In genomic region chr12:91877461-91878230, GRCh38 we compare ENCODE assay signal across 11 cellular contexts.
DNase-seq lines count a peak whose midpoint lies in the region; ATAC-seq and TF ChIP-seq lines count a peak whose summit lies in the region.
"Had no signal": no experiment of that assay in that cellular context is flagged by ENCODE, and none has a peak within 500 bp of the region (broad histone marks: within the 10 kb centered on the region; RNA-seq: fewer than 3 reads in every experiment).

No MANE protein-coding gene starts in this region.

- H2BK15ac ChIP-seq in H9 (ENCODE audit: low read depth, low read length), result no peak overlapping the region

- no peak for ATAC-seq in stimulated activated memory B cell treated with anti-CD40 and anti-IgM and Interleukin-4, amounts not matched to agents 10 μg/mL and 1 μg/mL and 100 μg/mL, for 72 hours
- no peak for ATAC-seq in GM23338

- H2BK120ac ChIP-seq in H9 (ENCODE audit: low read depth, low read length, poor library complexity, severe bottlenecking), result no peak overlapping the region

- H3K79me2 ChIP-seq in GM23338 (replicated peaks; ENCODE audit: insufficient read depth), result no peaks in the 10 kb centered on the region
- no peaks in the 10 kb centered on the region for H3K79me2 ChIP-seq in H9 (ENCODE audit: insufficient read depth, low read length)

- H3K4me3 Mint-ChIP-seq in glutamatergic neuron (ENCODE audit: unreplicated experiment) (no peak overlapping the region), GM23338 (no peak overlapping the region), H9 (no peak overlapping the region)
- no peak overlapping the region for H3K4me3 Mint-ChIP-seq in stimulated activated memory B cell treated with anti-CD40 and anti-IgM and Interleukin-4, amounts not matched to agents 10 μg/mL and 1 μg/mL and 100 μg/mL, for 72 hours

- H2AK5ac ChIP-seq in H9 (ENCODE audit: insufficient read length, low read length), result no peak overlapping the region

- H3T11ph ChIP-seq in H9 (ENCODE audit: low read length), result no peak overlapping the region

- no peaks in the 10 kb centered on the region for H3K79me1 ChIP-seq in H9 (ENCODE audit: insufficient read depth, low read depth, low read length, poor library complexity, severe bottlenecking)

- H4K5ac ChIP-seq in H9 (ENCODE audit: insufficient read length, low read depth, low read length), result no peak overlapping the region

- H3K27ac ChIP-seq in GM23338 (ENCODE audit: low read depth), result no peak overlapping the region
- no peak overlapping the region for H3K27ac ChIP-seq in H9 (ENCODE audit: insufficient read length, low read depth, low read length)
- H3K27ac ChIP-seq: tibial artery had no signal

- no peak overlapping the region for H4K8ac ChIP-seq in H9 (replicated peaks; ENCODE audit: insufficient read length, low read depth, low read length)

- H3K36me3 Mint-ChIP-seq in glutamatergic neuron (ENCODE audit: unreplicated experiment) (peaks cover 5% of the 10 kb centered on the region), GM23338 (ENCODE audit: low read depth) (peaks cover 3% of the 10 kb centered on the region; the same call in 1 of the 3 replicates), H9 (ENCODE audit: insufficient read depth in 1 of 3, low read depth in 3 of 3) (peaks cover 0 to 3% (median 0%) of the 10 kb centered on the region in 3 experiments; a peak in 1 of 7 replicates)
- peaks cover 5% of the 10 kb centered on the region for H3K36me3 Mint-ChIP-seq in stimulated activated memory B cell treated with anti-CD40 and anti-IgM and Interleukin-4, amounts not matched to agents 10 μg/mL and 1 μg/mL and 100 μg/mL, for 72 hours

- H3K4me2 ChIP-seq in GM23338 (no peak overlapping the region), H9 (ENCODE audit: insufficient read depth, insufficient read length, low read length) (no peak overlapping the region)

- H4K20me1 ChIP-seq in GM23338 (replicated peaks; ENCODE audit: insufficient read depth), result no peaks in the 10 kb centered on the region
- no peaks in the 10 kb centered on the region for H4K20me1 ChIP-seq in H9 (ENCODE audit: control insufficient read depth, insufficient read depth, insufficient read length)

- H3K36me3 ChIP-seq in GM23338 (ENCODE audit: insufficient read depth), result no peaks in the 10 kb centered on the region
- H3K36me3 ChIP-seq: tibial artery had no signal

- no peak overlapping the region for H2BK12ac ChIP-seq in H9 (ENCODE audit: insufficient read length, low read depth, low read length)

- no CpG with 5 or more reads among the region's 5 CpGs for WGBS in H9 (ENCODE audit: extremely low coverage, insufficient read length, low lambda C conversion rate)

- no peaks in the 10 kb centered on the region for H3K4me1 ChIP-seq in GM23338 (ENCODE audit: insufficient read depth)
- no peaks in the 10 kb centered on the region for H3K4me1 ChIP-seq in H9 (ENCODE audit: insufficient read depth, low read length)
- H3K4me1 ChIP-seq: tibial artery had no signal

- TF ChIP-seq CTCF in glutamatergic neuron (IDR thresholded peaks at IDR 0.05; ENCODE audit: partially characterized antibody, unreplicated experiment), result no peak
- TF ChIP-seq CTCF in GM23338 (conservative IDR thresholded peaks at IDR 0.05; ENCODE audit: low read depth in 2 of 2), result no peak
- no peak for TF ChIP-seq CTCF in H9 (conservative IDR thresholded peaks at IDR 0.05)

- H3K56ac ChIP-seq in H9 (ENCODE audit: insufficient read length, low read depth, low read length), result no peak overlapping the region

- H3K4me1 Mint-ChIP-seq in glutamatergic neuron (ENCODE audit: low read depth, unreplicated experiment), result peaks cover 12% of the 10 kb centered on the region
- H3K4me1 Mint-ChIP-seq in stimulated activated memory B cell treated with anti-CD40 and anti-IgM and Interleukin-4, amounts not matched to agents 10 μg/mL and 1 μg/mL and 100 μg/mL, for 72 hours, result peaks cover 41% of the 10 kb centered on the region
- H3K4me1 Mint-ChIP-seq in GM23338, result no peaks in the 10 kb centered on the region
- no peaks in the 10 kb centered on the region for H3K4me1 Mint-ChIP-seq in H9

- H3K23ac ChIP-seq in H9 (ENCODE audit: insufficient read length, low read depth, low read length), result no peak overlapping the region

- H2AFZ ChIP-seq in GM23338 (no peak overlapping the region), H9 (ENCODE audit: low read length) (no peak overlapping the region)

- DNase-seq in DMS153 (lab: John Stamatoyannopoulos, UW) (peak; percentile 35), DMS153 treated with DMSO at 0.1 percent for 48 hours (lab: John Stamatoyannopoulos, UW; ENCODE audit: unreplicated experiment) (no peak), glutamatergic neuron (no peak), GM23338 (ENCODE audit: low spot score) (no peak), NCI-H526 (lab: John Stamatoyannopoulos, UW) (no peak), H9 (no peak)
- peak; percentile 42 for DNase-seq in activated CD4-positive, alpha-beta T cell treated with anti-CD3 and anti-CD28 coated beads, Interleukin-2, amount 50 U/mL, for 1 hour
- DNase-seq: amniotic stem cell had no signal

- H3K9me3 Mint-ChIP-seq in glutamatergic neuron (ENCODE audit: unreplicated experiment) (peaks cover 8% of the 10 kb centered on the region), GM23338 (peaks cover 4% of the 10 kb centered on the region; the same call in 2 of the 3 replicates), H9 (peaks cover 0 to 4% of the 10 kb centered on the region in 2 experiments; a peak in 2 of 5 replicates)
- no peaks in the 10 kb centered on the region for H3K9me3 Mint-ChIP-seq in stimulated activated memory B cell treated with anti-CD40 and anti-IgM and Interleukin-4, amounts not matched to agents 10 μg/mL and 1 μg/mL and 100 μg/mL, for 72 hours

- H3K27me3 Mint-ChIP-seq in glutamatergic neuron (ENCODE audit: unreplicated experiment) (no peaks in the 10 kb centered on the region), GM23338 (ENCODE audit: insufficient read depth, low read depth, poor library complexity) (no peaks in the 10 kb centered on the region), H9 (ENCODE audit: low read depth) (no peaks in the 10 kb centered on the region)
- H3K27me3 Mint-ChIP-seq in stimulated activated memory B cell treated with anti-CD40 and anti-IgM and Interleukin-4, amounts not matched to agents 10 μg/mL and 1 μg/mL and 100 μg/mL, for 72 hours, result no peaks in the 10 kb centered on the region
- H3K27me3 Mint-ChIP-seq: progenitor cell of endocrine pancreas had no signal

- H3K18ac ChIP-seq in H9 (ENCODE audit: insufficient read length, low read depth, low read length), result no peak overlapping the region

- H4K91ac ChIP-seq in H9 (ENCODE audit: insufficient read length, low read depth, low read length), result no peak overlapping the region

- no peaks in the 10 kb centered on the region for H3K27me3 ChIP-seq in GM23338 (ENCODE audit: insufficient read depth)
- H3K27me3 ChIP-seq in H9 (ENCODE audit: insufficient read depth, low read length), result no peaks in the 10 kb centered on the region
- H3K27me3 ChIP-seq: tibial artery had no signal

- no peak overlapping the region for H2BK20ac ChIP-seq in H9 (ENCODE audit: low read depth, low read length, poor library complexity, severe bottlenecking)

- peaks cover 3% of the 10 kb centered on the region; the same call in 1 of the 2 replicates for H3K9me2 ChIP-seq in GM23338 (ENCODE audit: insufficient read depth)

- no peak overlapping the region for H3K4ac ChIP-seq in H9 (ENCODE audit: low read depth, low read length)

- H3K4me3 ChIP-seq in GM23338, result no peak overlapping the region
- H3K4me3 ChIP-seq: tibial artery had no signal

- H3K23me2 ChIP-seq in H9 (ENCODE audit: insufficient read length, low read depth, low read length, poor library complexity, severe bottlenecking), result no peaks in the 10 kb centered on the region

- no peak overlapping the region for H2BK5ac ChIP-seq in H9 (ENCODE audit: insufficient read length, low read length)

- no peak overlapping the region for H3K14ac ChIP-seq in H9 (ENCODE audit: insufficient read depth, low read length)

- H3F3A ChIP-seq in GM23338 (replicated peaks; ENCODE audit: low read depth), result no peaks in the 10 kb centered on the region

- H3K9me3 ChIP-seq in H9 (ENCODE audit: control insufficient read depth, low read depth, low read length), result no peaks in the 10 kb centered on the region
- H3K9me3 ChIP-seq: tibial artery had no signal

- H3K27ac Mint-ChIP-seq in glutamatergic neuron (ENCODE audit: unreplicated experiment) (peak overlapping the region; percentile 78), GM23338 (no peak overlapping the region), H9 (no peak overlapping the region)
- peak overlapping the region; percentile 95 for H3K27ac Mint-ChIP-seq in stimulated activated memory B cell treated with anti-CD40 and anti-IgM and Interleukin-4, amounts not matched to agents 10 μg/mL and 1 μg/mL and 100 μg/mL, for 72 hours
- H3K27ac Mint-ChIP-seq: progenitor cell of endocrine pancreas had no signal

- H3K9ac ChIP-seq in H9 (ENCODE audit: extremely low read depth, insufficient read length, low read length), result no peak overlapping the region

TF ChIP-seq in GM23338, 12 proteins besides CTCF, POLR2A, EP300 and RAD21:
- TF ChIP-seq NANOG (IDR thresholded peaks at IDR 0.05; ENCODE audit: borderline replicate concordance) (no peak), ZNF331 (CRISPR knock-in tag; IDR thresholded peaks at IDR 0.05; ENCODE audit: low read depth) (no peak), JUNB (IDR thresholded peaks at IDR 0.05; ENCODE audit: unreplicated experiment) (no peak), STAT1 (IDR thresholded peaks at IDR 0.05; ENCODE audit: unreplicated experiment) (no peak), POLR2AphosphoS5 (IDR thresholded peaks at IDR 0.05; ENCODE audit: low read depth) (no peak), CREB1 (CRISPR knock-in tag; IDR thresholded peaks at IDR 0.05; ENCODE audit: low read depth) (no peak), ZNF114 (CRISPR knock-in tag; IDR thresholded peaks at IDR 0.05) (no peak), ETS1 (IDR thresholded peaks at IDR 0.05) (no peak), EZH2 (IDR thresholded peaks at IDR 0.05; ENCODE audit: low read depth, unreplicated experiment) (no peak)

Comparison
In these comparisons a context has a peak if more than half of its experiments do, and no peak if none do; other contexts are left out.
1. DNase-seq: peak in DMS153 (single experiment) and activated CD4-positive, alpha-beta T cell treated with anti-CD3 and anti-CD28 coated beads, Interleukin-2, amount 50 U/mL, for 1 hour (single experiment); none in DMS153 treated with DMSO at 0.1 percent for 48 hours (single experiment), glutamatergic neuron (single experiment), GM23338 (single experiment), NCI-H526 (0 of 2) and H9 (single experiment).
2. H3K27ac Mint-ChIP-seq: peak in glutamatergic neuron (single experiment) and stimulated activated memory B cell treated with anti-CD40 and anti-IgM and Interleukin-4, amounts not matched to agents 10 μg/mL and 1 μg/mL and 100 μg/mL, for 72 hours (single experiment); none in GM23338 (single experiment) and H9 (0 of 3).